ENCODE assay signal across 13 cellular contexts in the genomic region with DNA sequence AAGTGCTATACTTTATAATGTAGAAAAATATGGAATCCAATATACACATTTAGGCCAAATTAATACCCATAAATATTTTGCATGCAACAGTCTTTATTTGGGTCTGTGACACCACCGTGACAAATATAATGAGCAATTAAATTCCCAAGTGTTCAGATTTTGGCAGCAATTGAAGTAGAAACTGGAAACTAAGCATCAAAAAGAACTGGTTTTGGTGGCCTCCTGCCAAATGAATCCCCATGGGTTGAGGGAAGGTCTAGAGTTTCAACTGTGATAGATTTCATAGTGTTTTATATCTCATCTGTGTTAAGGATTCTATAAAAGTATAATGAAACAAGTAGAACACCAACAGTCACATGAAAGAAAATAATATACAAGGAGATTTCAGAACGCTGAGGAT.
DNase-seq lines count a peak whose midpoint lies in the region; ATAC-seq and TF ChIP-seq lines count a peak whose summit lies in the region.
"Had no signal": no experiment of that assay in that cellular context is flagged by ENCODE, and none has a peak within 500 bp of the region (broad histone marks: within the 10 kb centered on the region; RNA-seq: fewer than 3 reads in every experiment).

No MANE protein-coding gene starts in this region.

- H3K4me3 Mint-ChIP-seq in osteocyte (ENCODE audit: unreplicated experiment), result no peak overlapping the region

- in situ Hi-C loops in astrocyte of the spinal cord (cut with HindIII; ENCODE audit: low sequenced_read_pairs), result no loop called here

- H3K36me3 Mint-ChIP-seq in osteocyte (ENCODE audit: unreplicated experiment), result no peaks in the 10 kb centered on the region

- no peak overlapping the region for H3K27ac Mint-ChIP-seq in osteocyte (ENCODE audit: unreplicated experiment)

- ATAC-seq in sciatic nerve (no peak), HG03280 (IDR thresholded peaks at IDR 0.05; ENCODE audit: unreplicated experiment) (no peak)
- ATAC-seq: GM12878 had no signal

- DNase-seq in NCI-H345 (lab: John Stamatoyannopoulos, UW), result peak; percentile 67
- no peak for DNase-seq in NCI-H345 treated with DMSO at 0.1 percent for 48 hours (lab: John Stamatoyannopoulos, UW; ENCODE audit: unreplicated experiment)
- peak; percentile 52 to 85 for DNase-seq in NCI-H2081 (lab: John Stamatoyannopoulos, UW)
- DNase-seq in astrocyte of the spinal cord (ENCODE audit: low read depth, low spot score), result peak; percentile 53
- peak; percentile 57 for DNase-seq in sciatic nerve (ENCODE audit: low spot score)
- DNase-seq in osteocyte (ENCODE audit: extremely low spot score, unreplicated experiment), result no peak
- no peak for DNase-seq in OCI-M1 (lab: John Stamatoyannopoulos, UW)
- DNase-seq: activated CD8-positive, alpha-beta memory T cell treated with anti-CD3 and anti-CD28 coated beads, Interleukin-2, amount 50 U/mL, for 4 hours; NK-92 treated with Interleukin-12 subunit alpha and Interleukin-12 subunit beta, amount 100 ng/mL, for 24 hours had no signal

- H3K4me1 Mint-ChIP-seq in osteocyte (ENCODE audit: unreplicated experiment), result peaks cover 12% of the 10 kb centered on the region

- no peak overlapping the region for H3K4me3 ChIP-seq in astrocyte of the spinal cord (ENCODE audit: low read depth, low read length)
- H3K4me3 ChIP-seq: coronary artery, GM12878, thoracic aorta had no signal

- intact Hi-C loops in sciatic nerve (cut with DNase I), result no loop called here

- H3K27me3 Mint-ChIP-seq in osteocyte (ENCODE audit: unreplicated experiment), result no peaks in the 10 kb centered on the region

- no peaks in the 10 kb centered on the region for H3K9me3 Mint-ChIP-seq in osteocyte (ENCODE audit: unreplicated experiment)

- TF ChIP-seq CTCF in astrocyte of the spinal cord (IDR thresholded peaks at IDR 0.05; ENCODE audit: low read depth, low read length) (no peak), osteocyte (IDR thresholded peaks at IDR 0.05) (no peak)

Comparison
In these comparisons a context has a peak if more than half of its experiments do, and no peak if none do; other contexts are left out.
1. DNase-seq: peak in NCI-H345 (single experiment), NCI-H2081 (2 of 2), astrocyte of the spinal cord (single experiment) and sciatic nerve (single experiment); none in NCI-H345 treated with DMSO at 0.1 percent for 48 hours (single experiment), osteocyte (single experiment) and OCI-M1 (single experiment).